Comparison of ENCODE assay signal across 15 cellular contexts in the genomic region with DNA sequence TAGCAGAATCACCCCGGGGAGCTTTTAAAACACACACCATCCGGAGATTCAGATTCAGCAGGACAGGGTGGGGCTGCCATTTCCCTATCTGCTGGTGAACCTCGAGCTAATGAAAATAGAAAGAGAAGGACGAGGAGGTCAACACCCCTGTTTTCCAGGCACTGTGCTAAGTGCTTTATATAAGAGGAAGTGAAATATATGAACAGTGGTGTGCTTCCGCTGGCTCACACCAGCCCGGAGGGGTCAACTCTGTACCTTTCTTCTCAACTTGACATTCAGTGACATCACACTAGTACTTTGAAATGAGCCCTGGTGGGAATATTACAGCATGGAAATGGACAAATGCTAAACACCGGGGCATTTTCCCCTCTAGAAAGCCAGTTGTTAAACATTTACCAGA.
DNase-seq lines count a peak whose midpoint lies in the region; ATAC-seq, FAIRE-seq and TF ChIP-seq lines count a peak whose summit lies in the region.
"Had no signal": no experiment of that assay in that cellular context is flagged by ENCODE, and none has a peak within 500 bp of the region (broad histone marks: within the 10 kb centered on the region; RNA-seq: fewer than 3 reads in every experiment).

No MANE protein-coding gene starts in this region.

- no peaks in the 10 kb centered on the region for H3K79me1 ChIP-seq in neuronal stem cell (ENCODE audit: low read depth, low read length)

- DNase-seq in GM12878 (ENCODE audit: low read depth, low spot score) (peak; percentile 16), A673 (ENCODE audit: low spot score) (no peak), neuronal stem cell (ENCODE audit: low spot score) (no peak), activated T-cell treated with anti-CD3 and anti-CD28 coated beads for 4 hours (no peak)
- no peak for DNase-seq in stimulated activated CD4-positive, alpha-beta T cell treated with anti-CD3 and anti-CD28 coated beads, Interleukin-12 subunit alpha, Interleukin-12 subunit beta, amount 100 ng/mL, for 4 hours
- DNase-seq: activated CD4-positive, CD25-positive, alpha-beta regulatory T cell; body of pancreas; head of caudate nucleus; left ventricle myocardium superior; MG63; NCI-H524 treated with DMSO at 0.1 percent for 48 hours had no signal

- no peak overlapping the region for H3K9ac ChIP-seq in GM12878 (ENCODE audit: control insufficient read depth, insufficient read depth, low read length)
- no peak overlapping the region for H3K9ac ChIP-seq in neuronal stem cell (ENCODE audit: low read depth, low read length, poor library complexity)

- H4K8ac ChIP-seq in neuronal stem cell (ENCODE audit: low read depth, low read length), result no peak overlapping the region

- H3K27me3 ChIP-seq in GM12878 (replicated peaks in 1 of 2; ENCODE audit: control insufficient read depth in 2 of 2, insufficient read depth in 2 of 2, low read length in 1 of 2) (no peaks in the 10 kb centered on the region), A673 (replicated peaks; ENCODE audit: insufficient read depth, low read depth, low read length, poor library complexity) (no peaks in the 10 kb centered on the region), neuronal stem cell (ENCODE audit: control insufficient read depth in 3 of 3, insufficient read depth in 3 of 3, low read depth in 1 of 3, low read length in 3 of 3) (no peaks in the 10 kb centered on the region)
- H3K27me3 ChIP-seq: body of pancreas, MG63 had no signal

- H3K4me2 ChIP-seq in GM12878 (ENCODE audit: control insufficient read depth, insufficient read depth), result no peak overlapping the region
- H3K4me2 ChIP-seq in neuronal stem cell (ENCODE audit: insufficient read depth, low read length, poor library complexity, severe bottlenecking), result no peak overlapping the region

- no peaks in the 10 kb centered on the region for H4K20me1 ChIP-seq in GM12878 (ENCODE audit: control insufficient read depth, insufficient read depth)

- in situ Hi-C loops in GM12878 (cut with MboI), result no loop called here

- H3K18ac ChIP-seq in neuronal stem cell (ENCODE audit: low read length), result no peak overlapping the region

- TF ChIP-seq POLR2A in GM12878 (IDR thresholded peaks at IDR 0.05; ENCODE audit: low read depth, low read length), result no peak

- H2AFZ ChIP-seq in GM12878 (ENCODE audit: control insufficient read depth, low read depth, low read length) (no peak overlapping the region), neuronal stem cell (ENCODE audit: low read length) (no peak overlapping the region)

- no peak overlapping the region for H2BK5ac ChIP-seq in neuronal stem cell (ENCODE audit: low read length)

- TF ChIP-seq EP300 in GM12878 (IDR thresholded peaks at IDR 0.05; ENCODE audit: borderline replicate concordance in 1 of 2, control insufficient read depth in 1 of 2, low read depth in 2 of 2, low read length in 2 of 2), result no peak

- WGBS in GM12878 (ENCODE audit: insufficient coverage, insufficient replicate concordance, low lambda C conversion rate, missing lambda C conversion rate), result 46% methylated on average over 7 of the region's 7 CpGs
- no CpG with 5 or more reads among the region's 7 CpGs for WGBS in neuronal stem cell (ENCODE audit: extremely low coverage in 2 of 2, insufficient read length in 2 of 2, insufficient replicate concordance in 1 of 2), 2 donors

- BruUV-seq in GM12878 (replicated peaks; lab: Mats Ljungman, UMichigan), result no TSS peak
- no TSS peak for BruUV-seq in A673 (replicated peaks; lab: Mats Ljungman, UMichigan)

- SMC1A ChIA-PET in GM12878 (lab: Charles Lee; ENCODE audit: uncharacterized antibody, unreplicated experiment), result no interaction called here

- H2BK15ac ChIP-seq in neuronal stem cell (ENCODE audit: low read length), result no peak overlapping the region

- peak; percentile 57 for FAIRE-seq in GM12878 (lab: Jason Lieb, UNC)

- H3K4me1 ChIP-seq in GM12878 (ENCODE audit: control insufficient read depth, insufficient read depth, low read length), result 0 out of 2 replicates have a peak, but pooled peaks cover 7% of the 10 kb centered on the region
- peaks cover 11% of the 10 kb centered on the region for H3K4me1 ChIP-seq in A673 (ENCODE audit: insufficient read depth, low read length, poor library complexity, severe bottlenecking)
- H3K4me1 ChIP-seq in neuronal stem cell (ENCODE audit: control insufficient read depth in 2 of 2, insufficient read depth in 1 of 2, low read depth in 1 of 2, low read length in 2 of 2), result peaks cover 0 to 3% of the 10 kb centered on the region in 2 donors
- H3K4me1 ChIP-seq: body of pancreas had no signal

- no peak overlapping the region for H2AK5ac ChIP-seq in neuronal stem cell (ENCODE audit: low read depth, low read length)

- peak; percentile 52 for ATAC-seq in GM18519 (IDR thresholded peaks at IDR 0.05; ENCODE audit: low FRiP score, unreplicated experiment)
- peak; percentile 58 for ATAC-seq in GM21529 (IDR thresholded peaks at IDR 0.05; ENCODE audit: unreplicated experiment)
- ATAC-seq in HG03378 (IDR thresholded peaks at IDR 0.05; ENCODE audit: unreplicated experiment), result peak; percentile 85
- ATAC-seq in GM12878, result peak; percentile 93
- ATAC-seq: body of pancreas, left ventricle myocardium superior had no signal

- CTCF ChIA-PET in GM12878 (lab: Yijun Ruan, JAX) (no interaction called here), A673 (lab: Charles Lee) (no interaction called here)

- RAD21 ChIA-PET in GM12878 (lab: Charles Lee; ENCODE audit: unreplicated experiment), result no interaction called here

- POLR2A ChIA-PET in GM12878 (lab: Charles Lee) (no interaction called here), A673 (lab: Charles Lee; ENCODE audit: low non-redundant PET) (no interaction called here)

- H2BK12ac ChIP-seq in neuronal stem cell (ENCODE audit: low read length), result no peak overlapping the region

- H3K27ac ChIP-seq in GM12878 (ENCODE audit: control insufficient read depth, insufficient read depth) (no peak overlapping the region), A673 (ENCODE audit: low read depth, low read length, poor library complexity, severe bottlenecking) (no peak overlapping the region), neuronal stem cell (replicated peaks; ENCODE audit: low read length) (no peak overlapping the region)
- H3K27ac ChIP-seq: body of pancreas, skin epidermis had no signal

- no peak overlapping the region for H2BK120ac ChIP-seq in neuronal stem cell (ENCODE audit: low read depth, low read length)

- intact Hi-C loops in GM12878 (cut with micrococcal nuclease; ENCODE audit: unreplicated experiment) (no loop called here), A673 (cut with micrococcal nuclease; ENCODE audit: unreplicated experiment) (no loop called here)

- no peak overlapping the region for H3K4ac ChIP-seq in neuronal stem cell (ENCODE audit: low read length)

- H3K79me2 ChIP-seq in GM12878 (ENCODE audit: control insufficient read depth, insufficient read depth, low read length), result no peaks in the 10 kb centered on the region

- no peak overlapping the region for H3K4me3 ChIP-seq in GM12878
- H3K4me3 ChIP-seq in A673 (ENCODE audit: low read depth, low read length, poor library complexity, severe bottlenecking), result no peak overlapping the region
- H3K4me3 ChIP-seq in neuronal stem cell (ENCODE audit: low read length in 2 of 2), result no peak overlapping the region
- H3K4me3 ChIP-seq: body of pancreas, MG63, skin epidermis had no signal

- no peaks in the 10 kb centered on the region for H3K9me3 ChIP-seq in GM12878 (replicated peaks; ENCODE audit: control insufficient read depth, insufficient read depth, low read length)
- no peaks in the 10 kb centered on the region for H3K9me3 ChIP-seq in A673 (ENCODE audit: low read depth, low read length, poor library complexity, severe bottlenecking)
- peaks cover 2 to 13% of the 10 kb centered on the region in 2 donors for H3K9me3 ChIP-seq in neuronal stem cell (replicated peaks in 1 of 2; ENCODE audit: control insufficient read depth in 2 of 2, insufficient read depth in 1 of 2, low read depth in 1 of 2, low read length in 2 of 2)
- H3K9me3 ChIP-seq: body of pancreas, MG63 had no signal

- no peak overlapping the region for H4K91ac ChIP-seq in neuronal stem cell (ENCODE audit: low read depth, low read length, poor library complexity)

- H3K23ac ChIP-seq in neuronal stem cell (ENCODE audit: low read depth, low read length, poor library complexity), result no peak overlapping the region

- TF ChIP-seq RAD21 in GM12878 (IDR thresholded peaks at IDR 0.05; ENCODE audit: insufficient read depth, low read depth, low read length), result no peak

- TF ChIP-seq CTCF in GM12878 (IDR thresholded peaks at IDR 0.05 in 2 of 3, conservative IDR thresholded peaks at IDR 0.05 in 1 of 3; ENCODE audit: control insufficient read depth in 2 of 3, extremely low read depth in 1 of 3, insufficient read depth in 1 of 3, low read depth in 3 of 3, low read length in 3 of 3), result no peak
- no peak for TF ChIP-seq CTCF in A673 (conservative IDR thresholded peaks at IDR 0.05; ENCODE audit: low read depth, low read length)

- H3K14ac ChIP-seq in neuronal stem cell (ENCODE audit: low read length), result no peak overlapping the region

- H3K36me3 ChIP-seq in GM12878 (ENCODE audit: control insufficient read depth in 2 of 2, insufficient read depth in 2 of 2, low read length in 1 of 2) (no peaks in the 10 kb centered on the region), A673 (ENCODE audit: insufficient read depth, low read length, poor library complexity, severe bottlenecking) (no peaks in the 10 kb centered on the region), neuronal stem cell (replicated peaks in 1 of 2; ENCODE audit: control insufficient read depth in 2 of 2, insufficient read depth in 2 of 2, low read length in 2 of 2) (no peaks in the 10 kb centered on the region)
- H3K36me3 ChIP-seq: MG63 had no signal

TF ChIP-seq in GM12878, 131 proteins besides CTCF, POLR2A, EP300 and RAD21:
- TF ChIP-seq TARDBP (IDR thresholded peaks at IDR 0.05; ENCODE audit: borderline replicate concordance), result no peak
- TF ChIP-seq WRNIP1 (IDR thresholded peaks at IDR 0.05; ENCODE audit: borderline replicate concordance, low read depth, low read length), result no peak
- TF ChIP-seq HDGF (IDR thresholded peaks at IDR 0.05), result no peak
- no peak for TF ChIP-seq POLR2AphosphoS5 (IDR thresholded peaks at IDR 0.05; ENCODE audit: low read length)
- TF ChIP-seq MTA3 (IDR thresholded peaks at IDR 0.05; ENCODE audit: borderline replicate concordance, low read length), result no peak
- TF ChIP-seq ZNF384 (IDR thresholded peaks at IDR 0.05; ENCODE audit: borderline replicate concordance, low read depth, low read length), result no peak
- 0 out of 2 replicates have a peak, but pooled peaks have one; percentile 16 for TF ChIP-seq ATF7 (IDR thresholded peaks at IDR 0.05; ENCODE audit: low read depth)
- TF ChIP-seq EGR1 (IDR thresholded peaks at IDR 0.05; ENCODE audit: borderline replicate concordance in 1 of 2, low read depth in 2 of 2, low read length in 2 of 2), result no peak
- 0 out of 2 replicates have a peak, but pooled peaks have one; percentile 49 for TF ChIP-seq GABPA (IDR thresholded peaks at IDR 0.05; ENCODE audit: low read depth)
- TF ChIP-seq SPI1 (IDR thresholded peaks at IDR 0.05; ENCODE audit: borderline replicate concordance, insufficient read depth, low read depth, low read length), result peak; percentile 86
TF ChIP-seq in GM12878: peak in this region for 3.
